12 cellular contexts compared by ENCODE assay signal in genomic region chr15:48373855-48374421, GRCh38. TPM values are rescaled to one million over a fixed set of nuclear protein-coding genes. Genes with fewer than 3 reads are reported as not detected.
DNase-seq lines count a peak whose midpoint lies in the region; ATAC-seq and TF ChIP-seq lines count a peak whose summit lies in the region.
"Had no signal": no experiment of that assay in that cellular context is flagged by ENCODE, and none has a peak within 500 bp of the region (broad histone marks: within the 10 kb centered on the region; RNA-seq: fewer than 3 reads in every experiment).

No MANE protein-coding gene starts in this region.

- no peaks in the 10 kb centered on the region for H3K36me3 Mint-ChIP-seq in activated CD4-positive, alpha-beta T cell treated with anti-CD3 and anti-CD28 coated beads, Interleukin-2, amount 10 ng/mL, durations not matched to agents 7 days and 5 days (ENCODE audit: low read depth)
- H3K36me3 Mint-ChIP-seq in naive thymus-derived CD8-positive, alpha-beta T cell = peaks cover 0 to 4% (median 2%) of the 10 kb centered on the region in 3 donors
- H3K36me3 Mint-ChIP-seq: brain; stimulated activated effector memory CD8-positive, alpha-beta T cell treated with anti-CD3 and anti-CD28 coated beads, Interleukin-12 subunit alpha, Interleukin-12 subunit beta, amount 100 ng/mL, for 72 hours had no signal

- peaks cover 5% of the 10 kb centered on the region for H3K9me3 Mint-ChIP-seq in activated CD4-positive, alpha-beta T cell treated with anti-CD3 and anti-CD28 coated beads, Interleukin-2, amount 10 ng/mL, durations not matched to agents 7 days and 5 days
- H3K9me3 Mint-ChIP-seq in naive thymus-derived CD8-positive, alpha-beta T cell = peaks cover 0 to 10% (median 0%) of the 10 kb centered on the region in 9 donors
- H3K9me3 Mint-ChIP-seq: stimulated activated effector memory CD8-positive, alpha-beta T cell treated with anti-CD3 and anti-CD28 coated beads, Interleukin-12 subunit alpha, Interleukin-12 subunit beta, amount 100 ng/mL, for 72 hours; T-helper 1 cell treated with Interleukin-12 subunit alpha and Interleukin-12 subunit beta and Interleukin-4 antibody, amounts not matched to agents 30 μg/mL and 1 μg/mL, for 36 hours had no signal

- H2AFZ ChIP-seq in fibroblast of lung (ENCODE audit: low read length) (no peak overlapping the region), osteoblast (ENCODE audit: low read length) (peak overlapping the region; percentile 33)

- peaks cover 6% of the 10 kb centered on the region for H3K4me1 ChIP-seq in fibroblast of lung (ENCODE audit: control insufficient read depth, extremely low read depth, insufficient read depth, low read length)
- peaks cover 31% of the 10 kb centered on the region for H3K4me1 ChIP-seq in osteoblast (ENCODE audit: insufficient read depth, low read length)

- H3K27me3 Mint-ChIP-seq in activated CD4-positive, alpha-beta T cell treated with anti-CD3 and anti-CD28 coated beads, Interleukin-2, amount 10 ng/mL, durations not matched to agents 7 days and 5 days = peaks cover 34% of the 10 kb centered on the region
- H3K27me3 Mint-ChIP-seq in naive thymus-derived CD8-positive, alpha-beta T cell = peaks cover 24 to 50% (median 39%) of the 10 kb centered on the region in 5 donors

- ATAC-seq in naive thymus-derived CD8-positive, alpha-beta T cell = no peak
- no peak for ATAC-seq in GM21786 (IDR thresholded peaks at IDR 0.05; ENCODE audit: unreplicated experiment)
- ATAC-seq: stimulated activated effector memory CD8-positive, alpha-beta T cell treated with anti-CD3 and anti-CD28 coated beads, Interleukin-12 subunit alpha, Interleukin-12 subunit beta, amount 100 ng/mL, for 72 hours had no signal

- TF ChIP-seq CTCF in fibroblast of lung (conservative IDR thresholded peaks at IDR 0.05 in 1 of 2, IDR thresholded peaks at IDR 0.05 in 1 of 2; ENCODE audit: low read depth in 1 of 2, low read length in 2 of 2) = no peak
- TF ChIP-seq CTCF in osteoblast (IDR thresholded peaks at IDR 0.05; ENCODE audit: extremely low read depth, low read depth, low read length) = no peak

- no peaks in the 10 kb centered on the region for H4K20me1 ChIP-seq in fibroblast of lung (ENCODE audit: control insufficient read depth, extremely low read depth, insufficient read depth, low read length)
- H4K20me1 ChIP-seq in osteoblast (ENCODE audit: insufficient read depth, low read length) = no peaks in the 10 kb centered on the region

- H3K27ac Mint-ChIP-seq in activated CD4-positive, alpha-beta T cell treated with anti-CD3 and anti-CD28 coated beads, Interleukin-2, amount 10 ng/mL, durations not matched to agents 7 days and 5 days = no peak overlapping the region
- no peak overlapping the region for H3K27ac Mint-ChIP-seq in naive thymus-derived CD8-positive, alpha-beta T cell
- H3K27ac Mint-ChIP-seq: brain; stimulated activated effector memory CD8-positive, alpha-beta T cell treated with anti-CD3 and anti-CD28 coated beads, Interleukin-12 subunit alpha, Interleukin-12 subunit beta, amount 100 ng/mL, for 72 hours; T-helper 1 cell treated with Interleukin-12 subunit alpha and Interleukin-12 subunit beta and Interleukin-4 antibody, amounts not matched to agents 30 μg/mL and 1 μg/mL, for 36 hours had no signal

- no peak overlapping the region for H3K4me3 ChIP-seq in fibroblast of lung (replicated peaks in 1 of 4; ENCODE audit: control extremely low read depth in 1 of 4, insufficient read depth in 1 of 4, low read depth in 3 of 4, low read length in 4 of 4)
- peak overlapping the region; percentile 44 for H3K4me3 ChIP-seq in osteoblast (ENCODE audit: insufficient read depth, low read length)

- H3K36me3 ChIP-seq in fibroblast of lung (ENCODE audit: control insufficient read depth, insufficient read depth, low read length) (no peaks in the 10 kb centered on the region), osteoblast (ENCODE audit: insufficient read depth, low read length) (no peaks in the 10 kb centered on the region)

- H3K27ac ChIP-seq in fibroblast of lung (ENCODE audit: insufficient read depth, low read length) (no peak overlapping the region), osteoblast (ENCODE audit: low read depth, low read length) (peak overlapping the region; percentile 89)

- H3K4me2 ChIP-seq in fibroblast of lung (ENCODE audit: extremely low read depth, insufficient read depth, low read length) (peak overlapping the region; percentile 45), osteoblast (ENCODE audit: insufficient read depth, low read length) (peak overlapping the region; percentile 81)

- CTCF ChIA-PET in activated CD4-positive, alpha-beta T cell treated with anti-CD3 and anti-CD28 coated beads, Interleukin-2, amount 10 ng/mL, durations not matched to agents 7 days and 5 days (lab: Charles Lee) = no interaction called here

- DNase-seq in GM03348 (ENCODE audit: low spot score) (peak; percentile 70), RPMI7951 (ENCODE audit: low read depth) (peak; percentile 92), fibroblast of lung (ENCODE audit: low read depth in 2 of 2) (peak; percentile 69 to 98), osteoblast (ENCODE audit: insufficient read length, low spot score, missing footprints) (peak; percentile 81)
- no peak for DNase-seq in activated CD4-positive, alpha-beta T cell treated with anti-CD3 and anti-CD28 coated beads, Interleukin-2, amount 10 ng/mL, durations not matched to agents 7 days and 5 days
- no peak for DNase-seq in naive thymus-derived CD8-positive, alpha-beta T cell
- no peak for DNase-seq in activated CD4-positive, alpha-beta T cell treated with anti-CD3 and anti-CD28 coated beads, Interleukin-2, amount 50 U/mL, for 4 hours
- DNase-seq: DMS 273 treated with DMSO at 0.1 percent for 48 hours had no signal

- no peaks in the 10 kb centered on the region for H3K4me1 Mint-ChIP-seq in activated CD4-positive, alpha-beta T cell treated with anti-CD3 and anti-CD28 coated beads, Interleukin-2, amount 10 ng/mL, durations not matched to agents 7 days and 5 days
- no peaks in the 10 kb centered on the region for H3K4me1 Mint-ChIP-seq in naive thymus-derived CD8-positive, alpha-beta T cell
- H3K4me1 Mint-ChIP-seq: stimulated activated effector memory CD8-positive, alpha-beta T cell treated with anti-CD3 and anti-CD28 coated beads, Interleukin-12 subunit alpha, Interleukin-12 subunit beta, amount 100 ng/mL, for 72 hours had no signal

- no peak overlapping the region for H3K9ac ChIP-seq in fibroblast of lung (ENCODE audit: insufficient read depth, low read length)

- H3K79me2 ChIP-seq in fibroblast of lung (ENCODE audit: control insufficient read depth, insufficient read depth, low read length) = no peaks in the 10 kb centered on the region
- H3K79me2 ChIP-seq in osteoblast (ENCODE audit: insufficient read depth, low read length) = no peaks in the 10 kb centered on the region

- POLR2A ChIA-PET in activated CD4-positive, alpha-beta T cell treated with anti-CD3 and anti-CD28 coated beads, Interleukin-2, amount 10 ng/mL, durations not matched to agents 7 days and 5 days (lab: Charles Lee) = no interaction called here
- POLR2A ChIA-PET in naive thymus-derived CD8-positive, alpha-beta T cell (lab: Charles Lee) = no interaction called here

- H3K4me3 Mint-ChIP-seq in activated CD4-positive, alpha-beta T cell treated with anti-CD3 and anti-CD28 coated beads, Interleukin-2, amount 10 ng/mL, durations not matched to agents 7 days and 5 days = no peak overlapping the region
- no peak overlapping the region for H3K4me3 Mint-ChIP-seq in naive thymus-derived CD8-positive, alpha-beta T cell
- H3K4me3 Mint-ChIP-seq: brain; stimulated activated effector memory CD8-positive, alpha-beta T cell treated with anti-CD3 and anti-CD28 coated beads, Interleukin-12 subunit alpha, Interleukin-12 subunit beta, amount 100 ng/mL, for 72 hours; T-helper 1 cell treated with Interleukin-12 subunit alpha and Interleukin-12 subunit beta and Interleukin-4 antibody, amounts not matched to agents 30 μg/mL and 1 μg/mL, for 36 hours had no signal

- H3K9me3 ChIP-seq in fibroblast of lung (ENCODE audit: control insufficient read depth, insufficient read depth, low read depth, low read length) = no peaks in the 10 kb centered on the region
- no peaks in the 10 kb centered on the region for H3K9me3 ChIP-seq in osteoblast (ENCODE audit: low read depth, low read length)

- no peaks in the 10 kb centered on the region for H3K27me3 ChIP-seq in fibroblast of lung (ENCODE audit: control insufficient read depth, insufficient read depth, low read length)
- no peaks in the 10 kb centered on the region for H3K27me3 ChIP-seq in osteoblast (ENCODE audit: insufficient read depth, low read length)

RNA-seq across cellular contexts. Expression of gene DUT, which starts 42.7 kb away (rescaled TPM):
- total RNA-seq in RPMI7951 (2014; rRNA removed; shearing (Covaris generic)) = 139 and 142 TPM in 2 replicates
- total RNA-seq in fibroblast of lung = 41.6 and 47.6 TPM in 2 replicates
- polyA plus RNA-seq in fibroblast of lung = 52.9 and 78.8 TPM in 2 replicates
- 68.1 and 110 TPM in 2 replicates for polyA plus RNA-seq in fibroblast of lung (2012)
- 1.9 and 4.6 TPM in 2 replicates for polyA minus RNA-seq in fibroblast of lung (ENCODE audit: low replicate concordance)
- total RNA-seq in osteoblast = 43.6 and 49.2 TPM in 2 replicates
- total RNA-seq in activated CD4-positive, alpha-beta T cell treated with anti-CD3 and anti-CD28 coated beads, Interleukin-2, amount 10 ng/mL, durations not matched to agents 7 days and 5 days = 100 to 1,000 TPM; 291 to 308 TPM
- total RNA-seq in naive thymus-derived CD8-positive, alpha-beta T cell = 100 to 1,000 TPM; 113 to 119 TPM
- 100 to 1,000 TPM; 108 to 141 (median 112) TPM for polyA plus RNA-seq in naive thymus-derived CD8-positive, alpha-beta T cell

Comparison
In these comparisons a context has a peak if more than half of its experiments do, and no peak if none do; other contexts are left out.
1. DNase-seq: peak in GM03348 (single experiment), RPMI7951 (single experiment), fibroblast of lung (2 of 2) and osteoblast (single experiment); none in activated CD4-positive, alpha-beta T cell treated with anti-CD3 and anti-CD28 coated beads, Interleukin-2, amount 10 ng/mL, durations not matched to agents 7 days and 5 days (single experiment), naive thymus-derived CD8-positive, alpha-beta T cell (0 of 10) and activated CD4-positive, alpha-beta T cell treated with anti-CD3 and anti-CD28 coated beads, Interleukin-2, amount 50 U/mL, for 4 hours (0 of 2).